ENCODE assay signal across 31 cellular contexts in genomic region chr5:83434929-83435328, GRCh38. TPM values are rescaled to one million over a fixed set of nuclear protein-coding genes. Genes with fewer than 3 reads are reported as not detected.
A peak's percentile ranks its signal among the peaks of the same experiment; 100 is the strongest.
DNase-seq lines count a peak whose midpoint lies in the region; ATAC-seq and TF ChIP-seq lines count a peak whose summit lies in the region.
"Had no signal": no experiment of that assay in that cellular context is flagged by ENCODE, and none has a peak within 500 bp of the region (broad histone marks: within the 10 kb centered on the region; RNA-seq: fewer than 3 reads in every experiment).

No MANE protein-coding gene starts in this region.

- H3K27me3 ChIP-seq in right atrium auricular region (no peaks in the 10 kb centered on the region), tibial artery (no peaks in the 10 kb centered on the region)
- H3K27me3 ChIP-seq: BE2C, brain microvascular endothelial cell, gastroesophageal sphincter, hepatocyte, stomach, transverse colon had no signal

- peaks cover 12% of the 10 kb centered on the region for H3K4me1 Mint-ChIP-seq in CD14-positive monocyte
- H3K4me1 Mint-ChIP-seq: activated CD4-positive, alpha-beta memory T cell treated with anti-CD3 and anti-CD28 coated beads, Interleukin-2, amount 10 ng/mL, durations not matched to agents 7 days and 5 days; activated naive CD8-positive, alpha-beta T cell treated with anti-CD3 and anti-CD28 coated beads, Interleukin-2, amount 10 ng/mL, durations not matched to agents 7 days and 5 days had no signal

- no peak for DNase-seq in Right ventricle myocardium inferior (ENCODE audit: missing footprints)
- no peak for DNase-seq in right atrium auricular region (ENCODE audit: low spot score)
- DNase-seq in astrocyte of the spinal cord (ENCODE audit: low read depth, low spot score), result peak; percentile 28
- DNase-seq in left cardiac atrium, result no peak
- no peak for DNase-seq in tibial artery
- no peak for DNase-seq in CD14-positive monocyte (ENCODE audit: low spot score)
- DNase-seq: 8988T; activated CD4-positive, alpha-beta memory T cell treated with anti-CD3 and anti-CD28 coated beads, Interleukin-2, amount 10 ng/mL, durations not matched to agents 7 days and 5 days; activated CD4-positive, alpha-beta T cell treated with anti-CD3 and anti-CD28 coated beads for 1 hour; activated effector memory CD4-positive, alpha-beta T cell treated with Interleukin-2 at 50 U/mL for 16 hours; activated naive CD8-positive, alpha-beta T cell treated with anti-CD3 and anti-CD28 coated beads, Interleukin-2, amount 10 ng/mL, durations not matched to agents 7 days and 5 days; BE2C; brain microvascular endothelial cell; DMS153; effector CD8-positive, alpha-beta T cell; KG1; MM.1S; NCI-H1436 treated with DMSO at 0.1 percent for 48 hours; NCI-H82; nucleus accumbens; psoas muscle; stomach; T-helper 2 cell; transverse colon had no signal

- no peaks in the 10 kb centered on the region for H3K27me3 Mint-ChIP-seq in CD14-positive monocyte (ENCODE audit: low read depth in 3 of 3)
- H3K27me3 Mint-ChIP-seq: activated CD4-positive, alpha-beta memory T cell treated with anti-CD3 and anti-CD28 coated beads, Interleukin-2, amount 10 ng/mL, durations not matched to agents 7 days and 5 days had no signal

- peak; percentile 59 for ATAC-seq in Right ventricle myocardium inferior
- peak; percentile 53 to 66 for ATAC-seq in left cardiac atrium
- ATAC-seq in HG02884 (IDR thresholded peaks at IDR 0.05; ENCODE audit: unreplicated experiment), result no peak
- no peak for ATAC-seq in HG03521 (IDR thresholded peaks at IDR 0.05; ENCODE audit: unreplicated experiment)
- ATAC-seq: gastroesophageal sphincter, psoas muscle, SK-N-SH treated with all-trans-retinoic acid at 6 μM for 48 hours had no signal

- TF ChIP-seq CTCF in right atrium auricular region (IDR thresholded peaks at IDR 0.05) (no peak), astrocyte of the spinal cord (IDR thresholded peaks at IDR 0.05; ENCODE audit: low read depth, low read length) (no peak), tibial artery (IDR thresholded peaks at IDR 0.05) (no peak), CD14-positive monocyte (IDR thresholded peaks at IDR 0.05) (no peak)

- H3K27ac ChIP-seq in right atrium auricular region (peak overlapping the region in 1 of 2 donors; percentile 11), tibial artery (peak overlapping the region; percentile 26 to 62)
- H3K27ac ChIP-seq: brain microvascular endothelial cell, epithelial cell of prostate, gastroesophageal sphincter, hepatocyte, psoas muscle, stomach, transverse colon had no signal

- H3K36me3 ChIP-seq in right atrium auricular region (no peaks in the 10 kb centered on the region), tibial artery (no peaks in the 10 kb centered on the region)
- H3K36me3 ChIP-seq: BE2C, brain microvascular endothelial cell, gastroesophageal sphincter, HAP-1, stomach, transverse colon had no signal

- H3K27ac Mint-ChIP-seq in CD14-positive monocyte, result peak overlapping the region in 1 of 7 donors; percentile 80
- H3K27ac Mint-ChIP-seq: activated CD4-positive, alpha-beta memory T cell treated with anti-CD3 and anti-CD28 coated beads, Interleukin-2, amount 10 ng/mL, durations not matched to agents 7 days and 5 days; activated naive CD8-positive, alpha-beta T cell treated with anti-CD3 and anti-CD28 coated beads, Interleukin-2, amount 10 ng/mL, durations not matched to agents 7 days and 5 days had no signal

- H3K4me3 Mint-ChIP-seq in CD14-positive monocyte, result no peak overlapping the region
- H3K4me3 Mint-ChIP-seq: activated CD4-positive, alpha-beta memory T cell treated with anti-CD3 and anti-CD28 coated beads, Interleukin-2, amount 10 ng/mL, durations not matched to agents 7 days and 5 days; activated naive CD8-positive, alpha-beta T cell treated with anti-CD3 and anti-CD28 coated beads, Interleukin-2, amount 10 ng/mL, durations not matched to agents 7 days and 5 days had no signal

- no peaks in the 10 kb centered on the region for H3K4me1 ChIP-seq in right atrium auricular region
- peaks cover 0 to 14% (median 3%) of the 10 kb centered on the region in 4 donors for H3K4me1 ChIP-seq in tibial artery
- H3K4me1 ChIP-seq: BE2C, gastroesophageal sphincter, psoas muscle, transverse colon had no signal

- H3K4me3 ChIP-seq in right atrium auricular region (no peak overlapping the region), astrocyte of the spinal cord (ENCODE audit: low read depth, low read length) (no peak overlapping the region), tibial artery (no peak overlapping the region)
- H3K4me3 ChIP-seq: gastroesophageal sphincter, HAP-1, hepatocyte, psoas muscle, stomach, transverse colon had no signal

- in situ Hi-C loops in astrocyte of the spinal cord (cut with HindIII; ENCODE audit: low sequenced_read_pairs), result no loop called here

- H3K9me3 Mint-ChIP-seq in CD14-positive monocyte, result peaks cover 4 to 22% (median 12%) of the 10 kb centered on the region in 7 donors
- H3K9me3 Mint-ChIP-seq: activated CD4-positive, alpha-beta memory T cell treated with anti-CD3 and anti-CD28 coated beads, Interleukin-2, amount 10 ng/mL, durations not matched to agents 7 days and 5 days; activated naive CD8-positive, alpha-beta T cell treated with anti-CD3 and anti-CD28 coated beads, Interleukin-2, amount 10 ng/mL, durations not matched to agents 7 days and 5 days had no signal

- H3K9me3 ChIP-seq in right atrium auricular region (no peaks in the 10 kb centered on the region), tibial artery (no peaks in the 10 kb centered on the region)
- H3K9me3 ChIP-seq: BE2C, gastroesophageal sphincter, psoas muscle, stomach, transverse colon had no signal

- H3K36me3 Mint-ChIP-seq in CD14-positive monocyte, result peaks cover 3 to 5% of the 10 kb centered on the region in 2 donors
- H3K36me3 Mint-ChIP-seq: activated naive CD8-positive, alpha-beta T cell treated with anti-CD3 and anti-CD28 coated beads, Interleukin-2, amount 10 ng/mL, durations not matched to agents 7 days and 5 days had no signal

- intact Hi-C loops in Right ventricle myocardium inferior (cut with DNase I), result loop anchor here (5.0 to 10.0 kb wide), 2 partner anchors 360 to 793 kb away; partner anchors contain the start of genes TMEM167A and XRCC4
- intact Hi-C loops in left cardiac atrium (cut with DNase I), result loop anchor here (10.0 kb wide), 2 partner anchors 790 to 1080 kb away; no protein-coding TSS in a partner anchor
- intact Hi-C loops in tibial artery (cut with DNase I; ENCODE audit: low total_unique reads), result no loop called here
- intact Hi-C loops in CD14-positive monocyte (cut with micrococcal nuclease), result no loop called here

RNA-seq across cellular contexts. Expression of gene VCAN, which starts 36.6 kb away (rescaled TPM):
- total RNA-seq in Right ventricle myocardium inferior, result 41.2 TPM
- total RNA-seq in right atrium auricular region, result 100 to 1,000 TPM in 1 of 2 donors, 10 to 100 TPM in 1; 72.0 to 139 TPM
- total RNA-seq in left cardiac atrium, result 100 to 1,000 TPM in 1 of 2 donors, 10 to 100 TPM in 1; 94.1 to 195 TPM
- polyA plus RNA-seq in CD14-positive monocyte, result 100 to 1,000 TPM; 417 to 844 TPM

Comparison
In these comparisons a context has a peak if more than half of its experiments do, and no peak if none do; other contexts are left out.
1. ATAC-seq: peak in Right ventricle myocardium inferior (single experiment) and left cardiac atrium (2 of 2); none in HG02884 (single experiment) and HG03521 (single experiment).
2. intact Hi-C loops: an anchor here in Right ventricle myocardium inferior (5.0 to 10.0 kb wide) and left cardiac atrium (10.0 kb wide); none called in tibial artery and CD14-positive monocyte.